In the genomic region with DNA sequence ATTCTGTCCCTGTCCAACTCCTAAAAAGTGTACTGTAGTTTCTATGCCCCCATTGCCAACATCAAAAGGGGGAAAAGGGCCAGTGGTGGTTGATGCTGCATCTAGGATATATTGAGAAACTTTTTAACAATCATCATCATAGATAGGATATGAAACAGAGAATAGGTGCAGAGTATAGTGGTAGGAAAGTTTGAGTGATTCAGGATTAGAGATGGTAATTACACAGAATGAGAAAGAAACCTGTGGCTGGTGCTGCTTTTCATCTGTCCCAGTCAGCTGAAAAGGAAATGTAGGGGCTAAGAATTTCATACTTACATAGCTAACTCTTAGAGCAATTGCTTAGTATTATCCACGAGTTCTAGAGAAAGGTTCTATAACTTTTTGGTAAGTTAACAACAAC, we compare ENCODE assay signal across 23 cellular contexts.
DNase-seq lines count a peak whose midpoint lies in the region; ATAC-seq lines count a peak whose summit lies in the region.
"Had no signal": no experiment of that assay in that cellular context is flagged by ENCODE, and none has a peak within 500 bp of the region (broad histone marks: within the 10 kb centered on the region; RNA-seq: fewer than 3 reads in every experiment).

No MANE protein-coding gene starts in this region.

- POLR2A ChIA-PET in activated CD4-positive, alpha-beta T cell treated with anti-CD3 and anti-CD28 coated beads for 36 hours (lab: Charles Lee): no interaction called here

- intact Hi-C loops in activated CD4-positive, alpha-beta T cell treated with anti-CD3 and anti-CD28 coated beads for 36 hours (cut with DNase I, micrococcal nuclease): loop anchor here (5.0 to 10.0 kb wide), 2 partner anchors 68 to 566 kb away; no protein-coding TSS in a partner anchor

- H3K4me1 Mint-ChIP-seq in activated CD4-positive, alpha-beta T cell treated with anti-CD3 and anti-CD28 coated beads for 36 hours: peaks cover 12% of the 10 kb centered on the region
- H3K4me1 Mint-ChIP-seq in activated T-helper 17 cell treated with anti-CD3 and anti-CD28 coated beads, Interleukin-2, amount 50 U/mL, for 72 hours: peaks cover 5% of the 10 kb centered on the region
- no peaks in the 10 kb centered on the region for H3K4me1 Mint-ChIP-seq in effector memory CD8-positive, alpha-beta T cell (ENCODE audit: low read depth in 2 of 2)

- peaks cover 5% of the 10 kb centered on the region for H3K27me3 Mint-ChIP-seq in activated CD4-positive, alpha-beta T cell treated with anti-CD3 and anti-CD28 coated beads for 36 hours
- peaks cover 4% of the 10 kb centered on the region for H3K27me3 Mint-ChIP-seq in activated T-helper 17 cell treated with anti-CD3 and anti-CD28 coated beads, Interleukin-2, amount 50 U/mL, for 72 hours
- H3K27me3 Mint-ChIP-seq in effector memory CD8-positive, alpha-beta T cell: peaks cover 0 to 6% of the 10 kb centered on the region in 2 donors
- H3K27me3 Mint-ChIP-seq: dendritic cell treated with granulocyte-macrophage colony-stimulating factor and Interleukin-4, amounts not matched to agents 40 ng/mL and 50 ng/mL, for 4 days had no signal

- CTCF ChIA-PET in activated CD4-positive, alpha-beta T cell treated with anti-CD3 and anti-CD28 coated beads for 36 hours (lab: Charles Lee): interaction anchor here (0.6 to 2.5 kb wide), 6 partner anchors 8 to 166 kb away, joined by 3 to 11 read pairs (median 3); no protein-coding TSS in a partner anchor

- no peak overlapping the region for H3K4me3 Mint-ChIP-seq in activated CD4-positive, alpha-beta T cell treated with anti-CD3 and anti-CD28 coated beads for 36 hours
- no peak overlapping the region for H3K4me3 Mint-ChIP-seq in activated T-helper 17 cell treated with anti-CD3 and anti-CD28 coated beads, Interleukin-2, amount 50 U/mL, for 72 hours
- H3K4me3 Mint-ChIP-seq in effector memory CD8-positive, alpha-beta T cell: no peak overlapping the region
- H3K4me3 Mint-ChIP-seq: dendritic cell treated with granulocyte-macrophage colony-stimulating factor and Interleukin-4, amounts not matched to agents 40 ng/mL and 50 ng/mL, for 4 days; T-helper 1 cell treated with Interleukin-12 subunit alpha and Interleukin-12 subunit beta and Interleukin-4 antibody, amounts not matched to agents 30 μg/mL and 1 μg/mL, for 36 hours had no signal

- DNase-seq in activated CD4-positive, alpha-beta T cell treated with anti-CD3 and anti-CD28 coated beads for 36 hours: peak; percentile 25
- no peak for DNase-seq in activated CD4-positive, alpha-beta T cell treated with anti-CD3 and anti-CD28 coated beads for 4 hours
- DNase-seq in NCI-H2171 treated with DMSO at 0.1 percent for 48 hours (lab: John Stamatoyannopoulos, UW): no peak
- no peak for DNase-seq in effector memory CD8-positive, alpha-beta T cell
- DNase-seq: 8988T; activated effector memory CD4-positive, alpha-beta T cell treated with anti-CD3 and anti-CD28 coated beads, Interleukin-2, amount 50 U/mL, for 16 hours; DMS79 treated with DMSO at 0.1 percent for 48 hours; glutamatergic neuron; H7; NCI-H1092 treated with DMSO at 0.1 percent for 48 hours; NCI-H2029 treated with DMSO at 0.1 percent for 48 hours; NCI-H510A; NK-92 treated with Interleukin-12 subunit alpha and Interleukin-12 subunit beta, amount 100 ng/mL, for 24 hours; SJCRH30; stimulated activated CD4-positive, alpha-beta T cell treated with anti-CD3 and anti-CD28 coated beads, Interleukin-4, amount 100 ng/mL, for 24 hours; upper lobe of right lung had no signal

- no peaks in the 10 kb centered on the region for H3K9me3 Mint-ChIP-seq in activated CD4-positive, alpha-beta T cell treated with anti-CD3 and anti-CD28 coated beads for 36 hours (ENCODE audit: low read depth)
- peaks cover 6% of the 10 kb centered on the region for H3K9me3 Mint-ChIP-seq in activated T-helper 17 cell treated with anti-CD3 and anti-CD28 coated beads, Interleukin-2, amount 50 U/mL, for 72 hours
- H3K9me3 Mint-ChIP-seq in effector memory CD8-positive, alpha-beta T cell: no peaks in the 10 kb centered on the region
- H3K9me3 Mint-ChIP-seq: dendritic cell treated with granulocyte-macrophage colony-stimulating factor and Interleukin-4, amounts not matched to agents 40 ng/mL and 50 ng/mL, for 4 days; T-helper 1 cell treated with Interleukin-12 subunit alpha and Interleukin-12 subunit beta and Interleukin-4 antibody, amounts not matched to agents 30 μg/mL and 1 μg/mL, for 36 hours had no signal

- peak; percentile 96 for ATAC-seq in activated CD4-positive, alpha-beta T cell treated with anti-CD3 and anti-CD28 coated beads for 36 hours
- ATAC-seq in GM18909 (IDR thresholded peaks at IDR 0.05; ENCODE audit: poor library complexity, unreplicated experiment) (peak; percentile 65), HG02852 (IDR thresholded peaks at IDR 0.05; ENCODE audit: unreplicated experiment) (peak; percentile 94), GM18498 (IDR thresholded peaks at IDR 0.05; ENCODE audit: unreplicated experiment) (no peak)
- peak; percentile 96 for ATAC-seq in activated T-helper 17 cell treated with anti-CD3 and anti-CD28 coated beads, Interleukin-2, amount 50 U/mL, for 72 hours (replicated peaks)
- ATAC-seq in effector memory CD8-positive, alpha-beta T cell (replicated peaks): no peak
- ATAC-seq: Panc1, upper lobe of right lung had no signal

- no peaks in the 10 kb centered on the region for H3K36me3 Mint-ChIP-seq in activated CD4-positive, alpha-beta T cell treated with anti-CD3 and anti-CD28 coated beads for 36 hours (ENCODE audit: low read depth)
- no peaks in the 10 kb centered on the region for H3K36me3 Mint-ChIP-seq in activated T-helper 17 cell treated with anti-CD3 and anti-CD28 coated beads, Interleukin-2, amount 50 U/mL, for 72 hours (ENCODE audit: low read depth)
- H3K36me3 Mint-ChIP-seq in effector memory CD8-positive, alpha-beta T cell (ENCODE audit: insufficient read depth): no peaks in the 10 kb centered on the region

- H3K27ac Mint-ChIP-seq in activated CD4-positive, alpha-beta T cell treated with anti-CD3 and anti-CD28 coated beads for 36 hours: no peak overlapping the region
- H3K27ac Mint-ChIP-seq in activated T-helper 17 cell treated with anti-CD3 and anti-CD28 coated beads, Interleukin-2, amount 50 U/mL, for 72 hours: peak overlapping the region; percentile 2
- no peak overlapping the region for H3K27ac Mint-ChIP-seq in effector memory CD8-positive, alpha-beta T cell
- H3K27ac Mint-ChIP-seq: dendritic cell treated with granulocyte-macrophage colony-stimulating factor and Interleukin-4, amounts not matched to agents 40 ng/mL and 50 ng/mL, for 4 days; T-helper 1 cell treated with Interleukin-12 subunit alpha and Interleukin-12 subunit beta and Interleukin-4 antibody, amounts not matched to agents 30 μg/mL and 1 μg/mL, for 36 hours had no signal

Comparison
In these comparisons a context has a peak if more than half of its experiments do, and no peak if none do; other contexts are left out.
1. ATAC-seq: peak in activated CD4-positive, alpha-beta T cell treated with anti-CD3 and anti-CD28 coated beads for 36 hours (single experiment), GM18909 (single experiment), HG02852 (single experiment) and activated T-helper 17 cell treated with anti-CD3 and anti-CD28 coated beads, Interleukin-2, amount 50 U/mL, for 72 hours (single experiment); none in GM18498 (single experiment) and effector memory CD8-positive, alpha-beta T cell (single experiment).